10 cellular contexts compared by ENCODE assay signal in the genomic region with DNA sequence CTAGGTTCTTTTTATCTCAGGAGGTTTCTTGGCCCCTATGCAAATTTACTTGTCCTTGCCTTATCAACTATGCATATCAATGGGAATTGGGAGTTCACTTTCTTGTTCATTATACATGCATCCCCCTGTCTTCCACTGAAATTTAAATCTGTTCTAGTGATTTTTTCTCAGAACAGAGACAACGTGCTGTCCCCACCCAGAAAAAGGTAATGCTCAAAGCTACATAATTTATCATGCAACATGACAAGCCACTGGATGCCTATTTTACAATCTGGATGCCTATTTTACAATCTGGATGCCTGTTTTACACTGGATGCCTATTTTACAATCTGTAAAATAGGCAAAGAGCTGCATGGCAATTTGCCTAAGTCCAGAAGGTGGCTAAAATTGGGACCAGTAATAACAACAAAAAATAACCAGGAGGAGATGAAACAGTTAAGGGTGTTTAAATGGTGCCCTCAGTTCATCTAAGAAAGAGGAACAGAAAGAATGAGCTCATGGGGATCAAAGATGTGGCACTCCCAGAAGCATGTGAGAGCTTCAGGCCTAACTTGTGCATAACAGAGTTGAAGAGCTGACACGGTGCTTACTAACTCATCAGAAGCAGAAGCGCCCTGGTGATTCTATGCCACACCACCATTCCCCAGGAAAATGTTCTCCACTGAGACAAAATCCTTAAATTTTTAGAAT.
DNase-seq lines count a peak whose midpoint lies in the region; ATAC-seq and TF ChIP-seq lines count a peak whose summit lies in the region.
"Had no signal": no experiment of that assay in that cellular context is flagged by ENCODE, and none has a peak within 500 bp of the region (broad histone marks: within the 10 kb centered on the region; RNA-seq: fewer than 3 reads in every experiment).

No MANE protein-coding gene starts in this region.

- TF ChIP-seq CTCF in ovary (IDR thresholded peaks at IDR 0.05) = no peak

- DNase-seq in DMS114 treated with DMSO at 0.1 percent for 48 hours (lab: John Stamatoyannopoulos, UW; ENCODE audit: unreplicated experiment) (no peak), NCI-H526 treated with DMSO at 0.1 percent for 48 hours (lab: John Stamatoyannopoulos, UW) (no peak), ovary (no peak)
- no peak for DNase-seq in activated CD8-positive, alpha-beta memory T cell treated with anti-CD3 and anti-CD28 coated beads, Interleukin-2, amount 10 ng/mL, durations not matched to agents 7 days and 5 days
- DNase-seq: activated naive CD4-positive, alpha-beta T cell treated with anti-CD3 and anti-CD28 coated beads for 36 hours; stimulated activated CD4-positive, alpha-beta T cell treated with anti-CD3 and anti-CD28 coated beads, Interleukin-2, amount 100 ng/mL, for 48 hours had no signal

- no peaks in the 10 kb centered on the region for H3K4me1 ChIP-seq in ovary (ENCODE audit: insufficient read depth)

- H3K9me3 Mint-ChIP-seq in dendritic cell treated with granulocyte-macrophage colony-stimulating factor and Interleukin-4, amounts not matched to agents 40 ng/mL and 50 ng/mL, for 4 days = no peaks in the 10 kb centered on the region
- peaks cover 3% of the 10 kb centered on the region for H3K9me3 Mint-ChIP-seq in activated CD8-positive, alpha-beta memory T cell treated with anti-CD3 and anti-CD28 coated beads, Interleukin-2, amount 10 ng/mL, durations not matched to agents 7 days and 5 days (ENCODE audit: low read depth)
- H3K9me3 Mint-ChIP-seq: activated naive CD4-positive, alpha-beta T cell treated with anti-CD3 and anti-CD28 coated beads for 36 hours had no signal

- peaks cover 32% of the 10 kb centered on the region for H3K4me1 Mint-ChIP-seq in dendritic cell treated with granulocyte-macrophage colony-stimulating factor and Interleukin-4, amounts not matched to agents 40 ng/mL and 50 ng/mL, for 4 days (ENCODE audit: low read depth)
- H3K4me1 Mint-ChIP-seq in activated CD8-positive, alpha-beta memory T cell treated with anti-CD3 and anti-CD28 coated beads, Interleukin-2, amount 10 ng/mL, durations not matched to agents 7 days and 5 days = no peaks in the 10 kb centered on the region

- intact Hi-C loops in dendritic cell treated with granulocyte-macrophage colony-stimulating factor and Interleukin-4, amounts not matched to agents 40 ng/mL and 50 ng/mL, for 4 days (cut with micrococcal nuclease) = loop anchor here (5.0 to 10.0 kb wide), 4 partner anchors 33 to 511 kb away; no protein-coding TSS in a partner anchor
- intact Hi-C loops in ovary (cut with DNase I) = no loop called here

- ATAC-seq in GM18498 (IDR thresholded peaks at IDR 0.05; ENCODE audit: unreplicated experiment) = peak; percentile 100
- ATAC-seq in GM21367 (IDR thresholded peaks at IDR 0.05; ENCODE audit: unreplicated experiment) = peak; percentile 99
- ATAC-seq in HG03135 (IDR thresholded peaks at IDR 0.05; ENCODE audit: unreplicated experiment) = peak; percentile 99
- no peak for ATAC-seq in activated CD8-positive, alpha-beta memory T cell treated with anti-CD3 and anti-CD28 coated beads, Interleukin-2, amount 10 ng/mL, durations not matched to agents 7 days and 5 days

- no peak overlapping the region for H3K27ac ChIP-seq in ovary

- TF ChIP-seq POLR2A in ovary (IDR thresholded peaks at IDR 0.05) = no peak

- WGBS in ovary, 3 donors = 70 to 86% (median 75%) methylated on average over 3 of the region's 3 CpGs

- H3K36me3 ChIP-seq in ovary = no peaks in the 10 kb centered on the region

- no peak for TF ChIP-seq EP300 in ovary (IDR thresholded peaks at IDR 0.05)

- peak overlapping the region; percentile 87 for H3K27ac Mint-ChIP-seq in dendritic cell treated with granulocyte-macrophage colony-stimulating factor and Interleukin-4, amounts not matched to agents 40 ng/mL and 50 ng/mL, for 4 days
- no peak overlapping the region for H3K27ac Mint-ChIP-seq in activated CD8-positive, alpha-beta memory T cell treated with anti-CD3 and anti-CD28 coated beads, Interleukin-2, amount 10 ng/mL, durations not matched to agents 7 days and 5 days
- H3K27ac Mint-ChIP-seq: activated naive CD4-positive, alpha-beta T cell treated with anti-CD3 and anti-CD28 coated beads for 36 hours had no signal

- H3K4me3 Mint-ChIP-seq in dendritic cell treated with granulocyte-macrophage colony-stimulating factor and Interleukin-4, amounts not matched to agents 40 ng/mL and 50 ng/mL, for 4 days = peak overlapping the region; percentile 74
- H3K4me3 Mint-ChIP-seq in activated CD8-positive, alpha-beta memory T cell treated with anti-CD3 and anti-CD28 coated beads, Interleukin-2, amount 10 ng/mL, durations not matched to agents 7 days and 5 days = no peak overlapping the region
- H3K4me3 Mint-ChIP-seq: activated naive CD4-positive, alpha-beta T cell treated with anti-CD3 and anti-CD28 coated beads for 36 hours had no signal

- no peaks in the 10 kb centered on the region for H3K9me3 ChIP-seq in ovary

- H3K27me3 ChIP-seq in ovary = no peaks in the 10 kb centered on the region

- CTCF ChIA-PET in activated CD8-positive, alpha-beta memory T cell treated with anti-CD3 and anti-CD28 coated beads, Interleukin-2, amount 10 ng/mL, durations not matched to agents 7 days and 5 days (lab: Charles Lee) = no interaction called here

- H3K27me3 Mint-ChIP-seq in dendritic cell treated with granulocyte-macrophage colony-stimulating factor and Interleukin-4, amounts not matched to agents 40 ng/mL and 50 ng/mL, for 4 days = no peaks in the 10 kb centered on the region
- peaks cover 2% of the 10 kb centered on the region for H3K27me3 Mint-ChIP-seq in activated CD8-positive, alpha-beta memory T cell treated with anti-CD3 and anti-CD28 coated beads, Interleukin-2, amount 10 ng/mL, durations not matched to agents 7 days and 5 days

- H3K36me3 Mint-ChIP-seq in dendritic cell treated with granulocyte-macrophage colony-stimulating factor and Interleukin-4, amounts not matched to agents 40 ng/mL and 50 ng/mL, for 4 days (ENCODE audit: low read depth) = peaks cover 8% of the 10 kb centered on the region
- H3K36me3 Mint-ChIP-seq in activated CD8-positive, alpha-beta memory T cell treated with anti-CD3 and anti-CD28 coated beads, Interleukin-2, amount 10 ng/mL, durations not matched to agents 7 days and 5 days = no peaks in the 10 kb centered on the region

- H3K4me3 ChIP-seq in ovary = no peak overlapping the region
